16 cellular contexts compared by ENCODE assay signal in genomic region chr15:71385026-71385425, GRCh38.
DNase-seq lines count a peak whose midpoint lies in the region; ATAC-seq, FAIRE-seq and TF ChIP-seq lines count a peak whose summit lies in the region.
"Had no signal": no experiment of that assay in that cellular context is flagged by ENCODE, and none has a peak within 500 bp of the region (broad histone marks: within the 10 kb centered on the region; RNA-seq: fewer than 3 reads in every experiment).

No MANE protein-coding gene starts in this region.

- peaks cover 12% of the 10 kb centered on the region for H3K27me3 Mint-ChIP-seq in GM23338 (ENCODE audit: insufficient read depth, low read depth, poor library complexity)
- peaks cover 33% of the 10 kb centered on the region for H3K27me3 Mint-ChIP-seq in activated CD8-positive, alpha-beta T cell treated with anti-CD3 and anti-CD28 coated beads, Interleukin-2, amount 10 ng/mL, durations not matched to agents 7 days and 5 days (ENCODE audit: low read depth)

- H3K79me1 ChIP-seq in H1 (ENCODE audit: low read depth, low read length): no peaks in the 10 kb centered on the region

- CTCF ChIA-PET in H1 (lab: Charles Lee; ENCODE audit: partially characterized antibody): interaction anchor here (1.1 to 4.0 kb wide), 5 partner anchors 14 to 416 kb away, joined by 3 to 61 read pairs (median 19); no protein-coding TSS in a partner anchor
- CTCF ChIA-PET in activated CD8-positive, alpha-beta T cell treated with anti-CD3 and anti-CD28 coated beads, Interleukin-2, amount 10 ng/mL, durations not matched to agents 7 days and 5 days (lab: Charles Lee): interaction anchor here (1.9 to 4.6 kb wide), 3 partner anchors 15 to 344 kb away, joined by 6 to 22 read pairs (median 11); no protein-coding TSS in a partner anchor

- no peak overlapping the region; the same call in 1 of the 2 replicates for H3K27ac Mint-ChIP-seq in GM23338
- H3K27ac Mint-ChIP-seq in activated CD8-positive, alpha-beta T cell treated with anti-CD3 and anti-CD28 coated beads, Interleukin-2, amount 10 ng/mL, durations not matched to agents 7 days and 5 days: no peak overlapping the region
- H3K27ac Mint-ChIP-seq: activated naive CD4-positive, alpha-beta T cell treated with anti-CD3 and anti-CD28 coated beads, Interleukin-2, amount 10 ng/mL, durations not matched to agents 7 days and 5 days had no signal

- H3K4me3 ChIP-seq in GM23338: no peak overlapping the region
- H3K4me3 ChIP-seq in H1 (ENCODE audit: extremely low read depth in 1 of 4, insufficient read depth in 2 of 4, low read depth in 3 of 4, low read length in 4 of 4): no peak overlapping the region
- no peak overlapping the region for H3K4me3 ChIP-seq in prostate gland
- H3K4me3 ChIP-seq: SJSA1, suprapubic skin had no signal

- no peak overlapping the region for H2BK15ac ChIP-seq in H1 (ENCODE audit: low read length)

- H3K4me1 Mint-ChIP-seq in GM23338: peaks cover 61% of the 10 kb centered on the region
- no peaks in the 10 kb centered on the region for H3K4me1 Mint-ChIP-seq in activated CD8-positive, alpha-beta T cell treated with anti-CD3 and anti-CD28 coated beads, Interleukin-2, amount 10 ng/mL, durations not matched to agents 7 days and 5 days (ENCODE audit: low read depth)

- no peak for TF ChIP-seq POLR2A in H1 (IDR thresholded peaks at IDR 0.05; ENCODE audit: control extremely low read depth in 1 of 2, low read depth in 2 of 2, low read length in 2 of 2)
- no peak for TF ChIP-seq POLR2A in prostate gland (IDR thresholded peaks at IDR 0.05)

- no peaks in the 10 kb centered on the region for H3K27me3 ChIP-seq in GM23338 (ENCODE audit: insufficient read depth)
- no peaks in the 10 kb centered on the region for H3K27me3 ChIP-seq in H1 (replicated peaks in 1 of 4; ENCODE audit: control insufficient read depth in 3 of 4, extremely low read depth in 1 of 4, insufficient read depth in 3 of 4, low read length in 3 of 4)
- H3K27me3 ChIP-seq in prostate gland (replicated peaks; ENCODE audit: insufficient read depth): no peaks in the 10 kb centered on the region
- H3K27me3 ChIP-seq: SJSA1, suprapubic skin had no signal

- H4K8ac ChIP-seq in H1 (ENCODE audit: extremely low read depth, insufficient read depth, low read length): no peak overlapping the region

- peak overlapping the region; percentile 57; the same call in 1 of the 2 replicates for H3K4me2 ChIP-seq in GM23338
- peak overlapping the region in 1 of 2 experiments; percentile 75; a peak in 1 of 4 replicates for H3K4me2 ChIP-seq in H1 (ENCODE audit: insufficient read depth in 1 of 2, low read depth in 2 of 2, low read length in 2 of 2)

- H3K36me3 Mint-ChIP-seq in GM23338 (ENCODE audit: low read depth): peaks cover 10% of the 10 kb centered on the region; the same call in 2 of the 3 replicates
- no peaks in the 10 kb centered on the region for H3K36me3 Mint-ChIP-seq in activated CD8-positive, alpha-beta T cell treated with anti-CD3 and anti-CD28 coated beads, Interleukin-2, amount 10 ng/mL, durations not matched to agents 7 days and 5 days (ENCODE audit: low read depth)
- H3K36me3 Mint-ChIP-seq: activated naive CD4-positive, alpha-beta T cell treated with anti-CD3 and anti-CD28 coated beads, Interleukin-2, amount 10 ng/mL, durations not matched to agents 7 days and 5 days had no signal

- no peak overlapping the region for H4K5ac ChIP-seq in H1 (ENCODE audit: insufficient read length, low read depth, low read length)

- H3K18ac ChIP-seq in H1 (ENCODE audit: extremely low read depth, low read length): peak overlapping the region; percentile 41; the same call in 1 of the 2 replicates

- TF ChIP-seq CTCF in GM23338 (conservative IDR thresholded peaks at IDR 0.05; ENCODE audit: low read depth in 2 of 2) (no peak), H1 (IDR thresholded peaks at IDR 0.05; ENCODE audit: control extremely low read depth in 1 of 3, insufficient read depth in 1 of 3, low read depth in 1 of 3, low read length in 3 of 3) (peak in 1 of 3 experiments; percentile 5; a peak in 1 of 4 replicates), prostate gland (IDR thresholded peaks at IDR 0.05) (no peak)

- peak overlapping the region; percentile 46; the same call in 1 of the 2 replicates for H2AK5ac ChIP-seq in H1 (ENCODE audit: low read depth, low read length)

- DNase-seq in GM23338 (ENCODE audit: low spot score) (no peak), NCI-H2029 (lab: John Stamatoyannopoulos, UW) (peak; percentile 8), H1 (ENCODE audit: low read depth in 1 of 2, low spot score in 2 of 2) (no peak), prostate gland (ENCODE audit: low spot score) (no peak), NCI-H2171 treated with DMSO at 0.1 percent for 48 hours (lab: John Stamatoyannopoulos, UW) (no peak)
- DNase-seq in activated CD8-positive, alpha-beta T cell treated with anti-CD3 and anti-CD28 coated beads, Interleukin-2, amount 10 ng/mL, durations not matched to agents 7 days and 5 days: no peak
- DNase-seq: activated CD4-positive, alpha-beta T cell treated with anti-CD3 and anti-CD28 coated beads for 4 hours; activated naive CD4-positive, alpha-beta T cell treated with anti-CD3 and anti-CD28 coated beads, Interleukin-2, amount 10 ng/mL, durations not matched to agents 7 days and 5 days; Calu3; GDM1; T-helper 9 cell had no signal

- POLR2A ChIA-PET in H1 (lab: Charles Lee; ENCODE audit: partially characterized antibody): interaction anchor here (1.9 kb wide), 1 partner anchor 180 kb away, joined by 5 read pairs; no protein-coding TSS in a partner anchor
- POLR2A ChIA-PET in activated CD8-positive, alpha-beta T cell treated with anti-CD3 and anti-CD28 coated beads, Interleukin-2, amount 10 ng/mL, durations not matched to agents 7 days and 5 days (lab: Charles Lee): no interaction called here

- peak overlapping the region; percentile 23; the same call in 2 of the 3 replicates for H3K4me3 Mint-ChIP-seq in GM23338
- no peak overlapping the region for H3K4me3 Mint-ChIP-seq in activated CD8-positive, alpha-beta T cell treated with anti-CD3 and anti-CD28 coated beads, Interleukin-2, amount 10 ng/mL, durations not matched to agents 7 days and 5 days
- H3K4me3 Mint-ChIP-seq: activated naive CD4-positive, alpha-beta T cell treated with anti-CD3 and anti-CD28 coated beads, Interleukin-2, amount 10 ng/mL, durations not matched to agents 7 days and 5 days; central memory CD8-positive, alpha-beta T cell had no signal

- H3F3A ChIP-seq in GM23338 (replicated peaks; ENCODE audit: low read depth): peaks cover 7% of the 10 kb centered on the region

- no peak overlapping the region for H3K56ac ChIP-seq in H1 (replicated peaks; ENCODE audit: insufficient read length, low read depth, low read length)

- H3K9me2 ChIP-seq in GM23338 (ENCODE audit: insufficient read depth): 0 out of 2 replicates have a peak, but pooled peaks cover 3% of the 10 kb centered on the region

- WGBS in H1 (ENCODE audit: extremely low coverage in 1 of 2, insufficient coverage in 1 of 2, insufficient read length in 1 of 2, insufficient replicate concordance in 2 of 2, low coverage in 1 of 2, low lambda C conversion rate in 2 of 2, missing lambda C conversion rate in 1 of 2), 2 experiments: 75% methylated on average over 4 of the region's 4 CpGs; no CpG with 5 or more reads in 1 of the 2 experiments
- WGBS in prostate gland: 12% methylated on average over 4 of the region's 4 CpGs

- peak overlapping the region; percentile 74; the same call in 1 of the 2 replicates for H2BK5ac ChIP-seq in H1 (ENCODE audit: low read depth, low read length)

- H2AFZ ChIP-seq in GM23338 (no peak overlapping the region), H1 (ENCODE audit: low read length) (no peak overlapping the region)

- H4K20me1 ChIP-seq in GM23338 (replicated peaks; ENCODE audit: insufficient read depth) (no peaks in the 10 kb centered on the region), H1 (replicated peaks in 1 of 2; ENCODE audit: control insufficient read depth in 1 of 2, insufficient read depth in 2 of 2, low read length in 2 of 2) (no peaks in the 10 kb centered on the region)

- no peak overlapping the region for H3K9ac ChIP-seq in H1 (replicated peaks in 1 of 4; ENCODE audit: extremely low read depth in 1 of 4, low read depth in 3 of 4, low read length in 3 of 4)

- no peak overlapping the region for H3K23ac ChIP-seq in H1 (ENCODE audit: insufficient read length)

- H2BK120ac ChIP-seq in H1 (replicated peaks; ENCODE audit: low read depth, low read length): peak overlapping the region; percentile 56

- H3K4me1 ChIP-seq in GM23338 (ENCODE audit: insufficient read depth) (peaks cover 47% of the 10 kb centered on the region), H1 (replicated peaks in 1 of 4; ENCODE audit: control insufficient read depth in 3 of 4, insufficient read depth in 4 of 4, low read length in 3 of 4) (peaks cover 15 to 24% (median 19%) of the 10 kb centered on the region in 4 experiments; a peak in 6 of 7 replicates), prostate gland (replicated peaks) (peaks cover 8% of the 10 kb centered on the region)

- TF ChIP-seq EP300 in H1 (IDR thresholded peaks at IDR 0.05; ENCODE audit: borderline replicate concordance in 1 of 2, low read depth in 2 of 2, low read length in 2 of 2): no peak

- H3K14ac ChIP-seq in H1 (ENCODE audit: insufficient read length): no peak overlapping the region

- no peak overlapping the region for H4K91ac ChIP-seq in H1 (replicated peaks; ENCODE audit: insufficient read length, low read length)

- intact Hi-C loops in prostate gland (cut with DNase I): loop anchor here (5.0 to 10.0 kb wide), 4 partner anchors 42 to 417 kb away; no protein-coding TSS in a partner anchor

- FAIRE-seq in H1 (lab: Jason Lieb, UNC): no peak

- peaks cover 4% of the 10 kb centered on the region; the same call in 1 of the 3 replicates for H3K9me3 Mint-ChIP-seq in GM23338
- H3K9me3 Mint-ChIP-seq in activated CD8-positive, alpha-beta T cell treated with anti-CD3 and anti-CD28 coated beads, Interleukin-2, amount 10 ng/mL, durations not matched to agents 7 days and 5 days (ENCODE audit: insufficient read depth): no peaks in the 10 kb centered on the region
- H3K9me3 Mint-ChIP-seq: activated naive CD4-positive, alpha-beta T cell treated with anti-CD3 and anti-CD28 coated beads, Interleukin-2, amount 10 ng/mL, durations not matched to agents 7 days and 5 days; central memory CD8-positive, alpha-beta T cell had no signal

- H3K4ac ChIP-seq in H1 (replicated peaks; ENCODE audit: insufficient read length, low read depth, low read length): no peak overlapping the region

- no peak for ATAC-seq in GM23338
- no peak for ATAC-seq in HG03175 (IDR thresholded peaks at IDR 0.05; ENCODE audit: unreplicated experiment)
- ATAC-seq in activated CD8-positive, alpha-beta T cell treated with anti-CD3 and anti-CD28 coated beads, Interleukin-2, amount 10 ng/mL, durations not matched to agents 7 days and 5 days: no peak
- ATAC-seq in HG03521 (IDR thresholded peaks at IDR 0.05; ENCODE audit: unreplicated experiment): no peak

- H3K27ac ChIP-seq in GM23338 (ENCODE audit: low read depth): no peak overlapping the region
- no peak overlapping the region for H3K27ac ChIP-seq in H1 (ENCODE audit: low read depth, low read length)
- peak overlapping the region; percentile 64 to 68 for H3K27ac ChIP-seq in prostate gland
- H3K27ac ChIP-seq: SJSA1, suprapubic skin had no signal

- H3K79me2 ChIP-seq in GM23338 (replicated peaks; ENCODE audit: insufficient read depth) (no peaks in the 10 kb centered on the region), H1 (ENCODE audit: control insufficient read depth in 1 of 2, insufficient read depth in 2 of 2, low read length in 2 of 2) (no peaks in the 10 kb centered on the region)

- H3K36me3 ChIP-seq in GM23338 (ENCODE audit: insufficient read depth) (no peaks in the 10 kb centered on the region), H1 (ENCODE audit: control insufficient read depth in 2 of 4, insufficient read depth in 4 of 4, low read length in 3 of 4) (no peaks in the 10 kb centered on the region), prostate gland (no peaks in the 10 kb centered on the region)
- H3K36me3 ChIP-seq: SJSA1, suprapubic skin had no signal

- H2BK12ac ChIP-seq in H1 (ENCODE audit: low read depth, low read length): peak overlapping the region; percentile 93

- no peaks in the 10 kb centered on the region; the same call in 1 of the 2 replicates for H3K23me2 ChIP-seq in H1 (ENCODE audit: low read depth, low read length)

- TF ChIP-seq RAD21 in H1 (IDR thresholded peaks at IDR 0.05 in 1 of 2, conservative IDR thresholded peaks at IDR 0.05 in 1 of 2; ENCODE audit: low read depth in 2 of 2, low read length in 2 of 2): no peak

- H2BK20ac ChIP-seq in H1 (ENCODE audit: low read length): peak overlapping the region; percentile 62; the same call in 1 of the 2 replicates

- H3K9me3 ChIP-seq in H1 (ENCODE audit: insufficient read depth in 2 of 2, low read depth in 1 of 2, low read length in 1 of 2) (no peaks in the 10 kb centered on the region), prostate gland (no peaks in the 10 kb centered on the region)
- H3K9me3 ChIP-seq: SJSA1, suprapubic skin had no signal

Comparison
In these comparisons a context has a peak if more than half of its experiments do, and no peak if none do; other contexts are left out.
1. H3K27ac ChIP-seq: peak in prostate gland (2 of 2); none in GM23338 (single experiment) and H1 (single experiment).